ENCODE assay signal across 8 cellular contexts in genomic region chr19:6260912-6261636, GRCh38. TPM values are rescaled to one million over a fixed set of nuclear protein-coding genes. Genes with fewer than 3 reads are reported as not detected.
DNase-seq lines count a peak whose midpoint lies in the region; ATAC-seq and TF ChIP-seq lines count a peak whose summit lies in the region.

No MANE protein-coding gene starts in this region.

- no peak overlapping the region for H3K4me3 ChIP-seq in ascending aorta

- H3K4me1 ChIP-seq in ascending aorta: peaks cover 6 to 8% of the 10 kb centered on the region in 2 donors

- TF ChIP-seq CTCF in ascending aorta (IDR thresholded peaks at IDR 0.05): peak in 2 of 3 experiments; percentile 41 to 49

- ATAC-seq in HG02852 (IDR thresholded peaks at IDR 0.05; ENCODE audit: unreplicated experiment): no peak

- intact Hi-C loops in ascending aorta (cut with DNase I): no loop called here

- H3K36me3 ChIP-seq in ascending aorta: peaks cover 19 to 24% of the 10 kb centered on the region in 2 donors

- H3K27ac ChIP-seq in ascending aorta: no peak overlapping the region

- DNase-seq in ELF-1 (ENCODE audit: low read depth, low spot score): peak; percentile 84
- peak; percentile 31 for DNase-seq in MV-4-11 (lab: John Stamatoyannopoulos, UW)
- no peak for DNase-seq in ascending aorta (ENCODE audit: low spot score in 2 of 2)
- peak; percentile 42 to 72 for DNase-seq in lung microvascular endothelial cell (ENCODE audit: low read depth in 2 of 2)
- DNase-seq in NCI-H2081 (lab: John Stamatoyannopoulos, UW): no peak
- DNase-seq in middle frontal gyrus (ENCODE audit: extremely low spot score, low spot score): no peak
- DNase-seq in NCI-H510A treated with DMSO at 0.1 percent for 48 hours (lab: John Stamatoyannopoulos, UW): no peak

- H3K9me3 ChIP-seq in ascending aorta: no peaks in the 10 kb centered on the region

- no peaks in the 10 kb centered on the region for H3K27me3 ChIP-seq in ascending aorta

RNA-seq across cellular contexts. Expression of gene MLLT1, which starts 18.7 kb away (rescaled TPM):
- total RNA-seq in ascending aorta (34.5 TPM), lung microvascular endothelial cell (4.8 and 8.7 TPM in 2 replicates)

Comparison
In these comparisons a context has a peak if more than half of its experiments do, and no peak if none do; other contexts are left out.
1. DNase-seq: peak in ELF-1 (single experiment), MV-4-11 (single experiment) and lung microvascular endothelial cell (2 of 2); none in ascending aorta (0 of 2), NCI-H2081 (0 of 2), middle frontal gyrus (single experiment) and NCI-H510A treated with DMSO at 0.1 percent for 48 hours (single experiment).